26 cellular contexts compared by ENCODE assay signal in genomic region chr16:66690106-66690847, GRCh38. TPM values are rescaled to one million over a fixed set of nuclear protein-coding genes. Genes with fewer than 3 reads are reported as not detected.
A peak's percentile ranks its signal among the peaks of the same experiment; 100 is the strongest.
DNase-seq lines count a peak whose midpoint lies in the region; TF ChIP-seq lines count a peak whose summit lies in the region.
"Had no signal": no experiment of that assay in that cellular context is flagged by ENCODE, and none has a peak within 500 bp of the region (broad histone marks: within the 10 kb centered on the region; RNA-seq: fewer than 3 reads in every experiment).

No MANE protein-coding gene starts in this region.

- BruUV-seq in MCF 10A (replicated peaks; lab: Mats Ljungman, UMichigan): no TSS peak

- no peaks in the 10 kb centered on the region for H3K36me3 ChIP-seq in hepatocyte (replicated peaks; ENCODE audit: insufficient read depth, low read depth)
- no peaks in the 10 kb centered on the region for H3K36me3 ChIP-seq in thyroid gland
- H3K36me3 ChIP-seq: suprapubic skin had no signal

- H3K4me3 ChIP-seq in hepatocyte (no peak overlapping the region), thyroid gland (replicated peaks in 1 of 3) (no peak overlapping the region)
- H3K4me3 ChIP-seq: suprapubic skin had no signal

- DNase-seq in HT-29 (ENCODE audit: low spot score) (peak; percentile 26), hepatocyte (ENCODE audit: low spot score) (no peak), nephron progenitor cell (no peak), thyroid gland (no peak), MCF 10A (ENCODE audit: unreplicated experiment) (no peak), endothelial cell (ENCODE audit: low spot score) (no peak)
- no peak for DNase-seq in activated T-helper 1 cell treated with anti-CD3 and anti-CD28 coated beads, Interleukin-12 subunit alpha, Interleukin-12 subunit beta, Interleukin-2, Interleukin-4 antibody, amounts not matched to agents 30 ng/mL and 10 ng/mL and 1 ng/mL, durations not matched to agents 14 hours and 24 hours and 36 hours (ENCODE audit: low spot score)
- DNase-seq: ACHN; activated CD4-positive, alpha-beta memory T cell treated with anti-CD3 and anti-CD28 coated beads for 36 hours; activated CD4-positive, CD25-positive, alpha-beta regulatory T cell treated with anti-CD3 and anti-CD28 coated beads, Interleukin-2, amount 50 U/mL, for 72 hours; activated CD8-positive, alpha-beta memory T cell treated with anti-CD3 and anti-CD28 coated beads, Interleukin-2, amount 50 U/mL, for 4 hours; activated naive CD4-positive, alpha-beta T cell treated with anti-CD3 and anti-CD28 coated beads, Interleukin-2, amount 50 U/mL, for 16 hours; CD8-positive, alpha-beta memory T cell; cerebellar nuclear complex; EL; H7; Kasumi-1; naive thymus-derived CD4-positive, alpha-beta T cell; NCI-H1436; NCI-H2081; NCI-H2227 treated with DMSO at 0.1 percent for 48 hours; NCI-H526 treated with DMSO at 0.1 percent for 48 hours had no signal

- peaks cover 21% of the 10 kb centered on the region for H4K20me1 ChIP-seq in hepatocyte (ENCODE audit: insufficient read depth, poor library complexity, severe bottlenecking)

- TF ChIP-seq CTCF in hepatocyte (IDR thresholded peaks at IDR 0.05; ENCODE audit: poor library complexity): no peak
- no peak for TF ChIP-seq CTCF in nephron progenitor cell (IDR thresholded peaks at IDR 0.05)
- no peak for TF ChIP-seq CTCF in thyroid gland (IDR thresholded peaks at IDR 0.05)
- TF ChIP-seq CTCF in MCF 10A (IDR thresholded peaks at IDR 0.05; ENCODE audit: unreplicated experiment): no peak
- no peak for TF ChIP-seq CTCF in endothelial cell (IDR thresholded peaks at IDR 0.05; ENCODE audit: unreplicated experiment)

- H3K36me3 Mint-ChIP-seq in nephron progenitor cell (ENCODE audit: low read depth) (no peaks in the 10 kb centered on the region), MCF 10A (ENCODE audit: insufficient read depth, unreplicated experiment) (no peaks in the 10 kb centered on the region), endothelial cell (ENCODE audit: low read depth, unreplicated experiment) (no peaks in the 10 kb centered on the region)
- no peaks in the 10 kb centered on the region for H3K36me3 Mint-ChIP-seq in activated T-helper 1 cell treated with anti-CD3 and anti-CD28 coated beads, Interleukin-12 subunit alpha, Interleukin-12 subunit beta, Interleukin-2, Interleukin-4 antibody, amounts not matched to agents 30 ng/mL and 10 ng/mL and 1 ng/mL, durations not matched to agents 14 hours and 24 hours and 36 hours (ENCODE audit: low read depth)
- H3K36me3 Mint-ChIP-seq: activated CD4-positive, alpha-beta memory T cell treated with anti-CD3 and anti-CD28 coated beads for 36 hours; CD8-positive, alpha-beta memory T cell; stimulated activated effector memory CD8-positive, alpha-beta T cell treated with anti-CD3 and anti-CD28 coated beads, Interleukin-12 subunit alpha, Interleukin-12 subunit beta, amount 100 ng/mL, for 72 hours had no signal

- intact Hi-C loops in thyroid gland (cut with DNase I): no loop called here
- intact Hi-C loops in MCF 10A (cut with micrococcal nuclease): no loop called here
- intact Hi-C loops in activated T-helper 1 cell treated with anti-CD3 and anti-CD28 coated beads, Interleukin-12 subunit alpha, Interleukin-12 subunit beta, Interleukin-2, Interleukin-4 antibody, amounts not matched to agents 30 ng/mL and 10 ng/mL and 1 ng/mL, durations not matched to agents 14 hours and 24 hours and 36 hours (cut with micrococcal nuclease): no loop called here

- 58% methylated on average over 7 of the region's 7 CpGs for WGBS in hepatocyte (ENCODE audit: low lambda C conversion rate, missing lambda C conversion rate)
- 78 to 84% methylated on average over 7 of the region's 7 CpGs for WGBS in thyroid gland, 2 donors

- peak overlapping the region; percentile 43 for H3K27ac Mint-ChIP-seq in nephron progenitor cell
- no peak overlapping the region for H3K27ac Mint-ChIP-seq in MCF 10A (ENCODE audit: low read depth, unreplicated experiment)
- H3K27ac Mint-ChIP-seq in activated T-helper 1 cell treated with anti-CD3 and anti-CD28 coated beads, Interleukin-12 subunit alpha, Interleukin-12 subunit beta, Interleukin-2, Interleukin-4 antibody, amounts not matched to agents 30 ng/mL and 10 ng/mL and 1 ng/mL, durations not matched to agents 14 hours and 24 hours and 36 hours: no peak overlapping the region
- H3K27ac Mint-ChIP-seq in endothelial cell (ENCODE audit: unreplicated experiment): no peak overlapping the region
- H3K27ac Mint-ChIP-seq: activated CD4-positive, alpha-beta memory T cell treated with anti-CD3 and anti-CD28 coated beads for 36 hours; activated T-helper 2 cell treated with anti-CD3 and anti-CD28 coated beads, Interferon-gamma antibody, Interleukin-2, Interleukin-4, amounts not matched to agents 10 μg/mL and 5 μg/mL and 100 μg/mL, durations not matched to agents 14 hours and 24 hours and 36 hours; brain; naive thymus-derived CD4-positive, alpha-beta T cell; stimulated activated effector memory CD8-positive, alpha-beta T cell treated with anti-CD3 and anti-CD28 coated beads, Interleukin-12 subunit alpha, Interleukin-12 subunit beta, amount 100 ng/mL, for 72 hours had no signal

- H3K4me3 Mint-ChIP-seq in nephron progenitor cell (no peak overlapping the region), MCF 10A (ENCODE audit: unreplicated experiment) (no peak overlapping the region), endothelial cell (ENCODE audit: unreplicated experiment) (no peak overlapping the region)
- H3K4me3 Mint-ChIP-seq in activated T-helper 1 cell treated with anti-CD3 and anti-CD28 coated beads, Interleukin-12 subunit alpha, Interleukin-12 subunit beta, Interleukin-2, Interleukin-4 antibody, amounts not matched to agents 30 ng/mL and 10 ng/mL and 1 ng/mL, durations not matched to agents 14 hours and 24 hours and 36 hours: no peak overlapping the region
- H3K4me3 Mint-ChIP-seq: activated CD4-positive, alpha-beta memory T cell treated with anti-CD3 and anti-CD28 coated beads for 36 hours; naive thymus-derived CD4-positive, alpha-beta T cell; stimulated activated effector memory CD8-positive, alpha-beta T cell treated with anti-CD3 and anti-CD28 coated beads, Interleukin-12 subunit alpha, Interleukin-12 subunit beta, amount 100 ng/mL, for 72 hours had no signal

- CTCF ChIA-PET in MCF 10A (lab: Yijun Ruan, JAX): interaction anchor here (0.5 to 7.4 kb wide), 9 partner anchors 13 to 183 kb away, joined by 3 to 69 read pairs (median 5); no protein-coding TSS in a partner anchor

- H3K4me1 ChIP-seq in hepatocyte (ENCODE audit: insufficient read depth) (peaks cover 7% of the 10 kb centered on the region), thyroid gland (peaks cover 29 to 32% of the 10 kb centered on the region in 2 donors)

- no peaks in the 10 kb centered on the region for H3K27me3 ChIP-seq in hepatocyte
- H3K27me3 ChIP-seq in thyroid gland: no peaks in the 10 kb centered on the region
- H3K27me3 ChIP-seq: suprapubic skin had no signal

- peaks cover 10% of the 10 kb centered on the region for H3K27me3 Mint-ChIP-seq in nephron progenitor cell (ENCODE audit: low read depth, poor library complexity)
- H3K27me3 Mint-ChIP-seq in MCF 10A (ENCODE audit: insufficient read depth, unreplicated experiment): no peaks in the 10 kb centered on the region
- peaks cover 25% of the 10 kb centered on the region for H3K27me3 Mint-ChIP-seq in activated T-helper 1 cell treated with anti-CD3 and anti-CD28 coated beads, Interleukin-12 subunit alpha, Interleukin-12 subunit beta, Interleukin-2, Interleukin-4 antibody, amounts not matched to agents 30 ng/mL and 10 ng/mL and 1 ng/mL, durations not matched to agents 14 hours and 24 hours and 36 hours (ENCODE audit: insufficient read depth)
- no peaks in the 10 kb centered on the region for H3K27me3 Mint-ChIP-seq in endothelial cell (ENCODE audit: unreplicated experiment)
- H3K27me3 Mint-ChIP-seq: activated CD4-positive, alpha-beta memory T cell treated with anti-CD3 and anti-CD28 coated beads for 36 hours had no signal

- peak overlapping the region; percentile 15 for H3K4me2 ChIP-seq in hepatocyte

- H3K9me2 ChIP-seq in hepatocyte (replicated peaks; ENCODE audit: insufficient read depth): no peaks in the 10 kb centered on the region

- no peaks in the 10 kb centered on the region for H3K9me3 ChIP-seq in hepatocyte (ENCODE audit: low read depth)
- no peaks in the 10 kb centered on the region for H3K9me3 ChIP-seq in thyroid gland
- H3K9me3 ChIP-seq: suprapubic skin had no signal

- H3K4me1 Mint-ChIP-seq in nephron progenitor cell (peaks cover 15% of the 10 kb centered on the region), MCF 10A (ENCODE audit: insufficient read depth, unreplicated experiment) (peaks cover 18% of the 10 kb centered on the region), endothelial cell (ENCODE audit: unreplicated experiment) (peaks cover 4% of the 10 kb centered on the region)
- no peaks in the 10 kb centered on the region for H3K4me1 Mint-ChIP-seq in activated T-helper 1 cell treated with anti-CD3 and anti-CD28 coated beads, Interleukin-12 subunit alpha, Interleukin-12 subunit beta, Interleukin-2, Interleukin-4 antibody, amounts not matched to agents 30 ng/mL and 10 ng/mL and 1 ng/mL, durations not matched to agents 14 hours and 24 hours and 36 hours (ENCODE audit: low read depth)
- H3K4me1 Mint-ChIP-seq: stimulated activated effector memory CD8-positive, alpha-beta T cell treated with anti-CD3 and anti-CD28 coated beads, Interleukin-12 subunit alpha, Interleukin-12 subunit beta, amount 100 ng/mL, for 72 hours had no signal

- H3K79me2 ChIP-seq in hepatocyte: peaks cover 99% of the 10 kb centered on the region

- H3K9me3 Mint-ChIP-seq in nephron progenitor cell (no peaks in the 10 kb centered on the region), MCF 10A (ENCODE audit: unreplicated experiment) (no peaks in the 10 kb centered on the region), endothelial cell (ENCODE audit: unreplicated experiment) (no peaks in the 10 kb centered on the region)
- no peaks in the 10 kb centered on the region for H3K9me3 Mint-ChIP-seq in activated T-helper 1 cell treated with anti-CD3 and anti-CD28 coated beads, Interleukin-12 subunit alpha, Interleukin-12 subunit beta, Interleukin-2, Interleukin-4 antibody, amounts not matched to agents 30 ng/mL and 10 ng/mL and 1 ng/mL, durations not matched to agents 14 hours and 24 hours and 36 hours
- H3K9me3 Mint-ChIP-seq: activated CD4-positive, alpha-beta memory T cell treated with anti-CD3 and anti-CD28 coated beads for 36 hours; activated T-helper 2 cell treated with anti-CD3 and anti-CD28 coated beads, Interferon-gamma antibody, Interleukin-2, Interleukin-4, amounts not matched to agents 10 μg/mL and 5 μg/mL and 100 μg/mL, durations not matched to agents 14 hours and 24 hours and 36 hours; brain; CD8-positive, alpha-beta memory T cell; naive thymus-derived CD4-positive, alpha-beta T cell; stimulated activated effector memory CD8-positive, alpha-beta T cell treated with anti-CD3 and anti-CD28 coated beads, Interleukin-12 subunit alpha, Interleukin-12 subunit beta, amount 100 ng/mL, for 72 hours had no signal

- POLR2A ChIA-PET in MCF 10A (lab: Yijun Ruan, JAX): interaction anchor here (0.6 to 1.3 kb wide), 3 partner anchors 27 to 90 kb away, joined by 3 read pairs; no protein-coding TSS in a partner anchor

- H3K27ac ChIP-seq in hepatocyte (peak overlapping the region; percentile 35), thyroid gland (peak overlapping the region in 2 of 3 donors; percentile 2 to 43)
- H3K27ac ChIP-seq: suprapubic skin had no signal

- H2AFZ ChIP-seq in hepatocyte: no peak overlapping the region

- TF ChIP-seq POLR2A in thyroid gland (IDR thresholded peaks at IDR 0.05): no peak

RNA-seq across cellular contexts. Expression of gene CMTM4, which starts 6.3 kb away (rescaled TPM):
- total RNA-seq in HT-29 (2014; rRNA removed; shearing (Covaris generic)): 65.1 and 70.2 TPM in 2 replicates
- total RNA-seq in hepatocyte (77.9 and 84.8 TPM in 2 replicates), thyroid gland (100 to 1,000 TPM; 170 to 246 (median 201) TPM), MCF 10A (2022) (27.2 and 36.7 TPM in 2 replicates), endothelial cell (ENCODE audit: unreplicated experiment) (15.5 TPM)
- 17.4 and 19.2 TPM in 2 replicates for polyA plus RNA-seq in hepatocyte
- total RNA-seq in activated T-helper 1 cell treated with anti-CD3 and anti-CD28 coated beads, Interleukin-12 subunit alpha, Interleukin-12 subunit beta, Interleukin-2, Interleukin-4 antibody, amounts not matched to agents 30 ng/mL and 10 ng/mL and 1 ng/mL, durations not matched to agents 14 hours and 24 hours and 36 hours: 3.3 and 3.9 TPM in 2 replicates
